In genomic region chr5:171494452-171495121, GRCh38 we compare ENCODE assay signal across 8 cellular contexts.
DNase-seq lines count a peak whose midpoint lies in the region; ATAC-seq and TF ChIP-seq lines count a peak whose summit lies in the region.

No MANE protein-coding gene starts in this region.

- H3K9ac ChIP-seq in PC-3 (ENCODE audit: low read length) (peak overlapping the region; percentile 28), fibroblast of lung (ENCODE audit: insufficient read depth, low read length) (peak overlapping the region; percentile 7)

- no peaks in the 10 kb centered on the region for H3K9me3 Mint-ChIP-seq in activated T-cell treated with anti-CD3 and anti-CD28 coated beads, Interleukin-2, amount 50 U/mL, for 4 hours
- no peaks in the 10 kb centered on the region for H3K9me3 Mint-ChIP-seq in stimulated activated naive CD8-positive, alpha-beta T cell treated with anti-CD3 and anti-CD28 coated beads, Interleukin-15, amount 100 ng/mL, for 72 hours

- H3K4me1 ChIP-seq in PC-3 (ENCODE audit: insufficient read depth, low read length) = peaks cover 21% of the 10 kb centered on the region
- H3K4me1 ChIP-seq in fibroblast of lung (ENCODE audit: control insufficient read depth, extremely low read depth, insufficient read depth, low read length) = peaks cover 14% of the 10 kb centered on the region

- POLR2A ChIA-PET in PC-3 (lab: Charles Lee; ENCODE audit: unreplicated experiment) = no interaction called here

- intact Hi-C loops in PC-3 (cut with micrococcal nuclease) = loop anchor here (2.0 kb wide), 1 partner anchor 26 kb away; no protein-coding TSS in a partner anchor
- intact Hi-C loops in head of caudate nucleus (cut with DNase I) = no loop called here

- no peaks in the 10 kb centered on the region for H4K20me1 ChIP-seq in PC-3 (ENCODE audit: low read length)
- no peaks in the 10 kb centered on the region for H4K20me1 ChIP-seq in fibroblast of lung (ENCODE audit: control insufficient read depth, extremely low read depth, insufficient read depth, low read length)

- H3K4me3 ChIP-seq in PC-3 (ENCODE audit: low read length) = peak overlapping the region; percentile 36; the same call in 1 of the 2 replicates
- peak overlapping the region in 1 of 4 experiments; percentile 0 for H3K4me3 ChIP-seq in fibroblast of lung (replicated peaks in 1 of 4; ENCODE audit: control extremely low read depth in 1 of 4, insufficient read depth in 1 of 4, low read depth in 3 of 4, low read length in 4 of 4)

- H3K27ac ChIP-seq in PC-3 (ENCODE audit: low read length) (peak overlapping the region; percentile 82), fibroblast of lung (ENCODE audit: insufficient read depth, low read length) (peak overlapping the region; percentile 78)

- H3F3A ChIP-seq in PC-3 (ENCODE audit: low read length, unreplicated experiment) = no peaks in the 10 kb centered on the region

- no peaks in the 10 kb centered on the region for H3K4me1 Mint-ChIP-seq in activated T-cell treated with anti-CD3 and anti-CD28 coated beads, Interleukin-2, amount 50 U/mL, for 4 hours (ENCODE audit: low read depth)
- no peaks in the 10 kb centered on the region for H3K4me1 Mint-ChIP-seq in stimulated activated naive CD8-positive, alpha-beta T cell treated with anti-CD3 and anti-CD28 coated beads, Interleukin-15, amount 100 ng/mL, for 72 hours

- H2AFZ ChIP-seq in PC-3 (ENCODE audit: low read length) = peak overlapping the region; percentile 81
- peak overlapping the region; percentile 78 for H2AFZ ChIP-seq in fibroblast of lung (ENCODE audit: low read length)

- CTCF ChIA-PET in PC-3 (lab: Charles Lee) = interaction anchor here (0.6 kb wide), 1 partner anchor 26 kb away, joined by 3 read pairs; no protein-coding TSS in a partner anchor

- no peaks in the 10 kb centered on the region for H3K9me2 ChIP-seq in PC-3 (replicated peaks; ENCODE audit: low read length)

- peak overlapping the region; percentile 67 for H3K4me2 ChIP-seq in PC-3 (ENCODE audit: low read length)
- peak overlapping the region; percentile 9 for H3K4me2 ChIP-seq in fibroblast of lung (ENCODE audit: extremely low read depth, insufficient read depth, low read length)

- no peak for TF ChIP-seq CTCF in PC-3 (conservative IDR thresholded peaks at IDR 0.05; ENCODE audit: low read depth, low read length)
- no peak for TF ChIP-seq CTCF in fibroblast of lung (conservative IDR thresholded peaks at IDR 0.05 in 1 of 2, IDR thresholded peaks at IDR 0.05 in 1 of 2; ENCODE audit: low read depth in 1 of 2, low read length in 2 of 2)
- no peak for TF ChIP-seq CTCF in omental fat pad (IDR thresholded peaks at IDR 0.05)

- H3K36me3 ChIP-seq in PC-3 (ENCODE audit: low read depth, low read length) (no peaks in the 10 kb centered on the region), fibroblast of lung (ENCODE audit: control insufficient read depth, insufficient read depth, low read length) (no peaks in the 10 kb centered on the region)

- DNase-seq in CMK (ENCODE audit: low read depth) = peak; percentile 20
- peak; percentile 64 for DNase-seq in PC-3
- DNase-seq in fibroblast of lung (ENCODE audit: low read depth in 2 of 2) = peak; percentile 81 to 94
- peak; percentile 40 for DNase-seq in omental fat pad (ENCODE audit: low spot score)
- DNase-seq in activated T-cell treated with anti-CD3 and anti-CD28 coated beads, Interleukin-2, amount 50 U/mL, for 4 hours = no peak
- DNase-seq in stimulated activated naive CD8-positive, alpha-beta T cell treated with anti-CD3 and anti-CD28 coated beads, Interleukin-15, amount 100 ng/mL, for 72 hours = no peak
- DNase-seq in head of caudate nucleus = no peak

- H3K36me3 Mint-ChIP-seq in activated T-cell treated with anti-CD3 and anti-CD28 coated beads, Interleukin-2, amount 50 U/mL, for 4 hours (ENCODE audit: insufficient read depth) = no peaks in the 10 kb centered on the region

- H3K9me3 ChIP-seq in PC-3 (ENCODE audit: low read length) (no peaks in the 10 kb centered on the region), fibroblast of lung (ENCODE audit: control insufficient read depth, insufficient read depth, low read depth, low read length) (no peaks in the 10 kb centered on the region)

- H3K79me2 ChIP-seq in PC-3 (ENCODE audit: low read length) = no peaks in the 10 kb centered on the region
- H3K79me2 ChIP-seq in fibroblast of lung (ENCODE audit: control insufficient read depth, insufficient read depth, low read length) = no peaks in the 10 kb centered on the region

- TSS peak; percentile 58 for BruUV-seq in PC-3 (replicated peaks; lab: Mats Ljungman, UMichigan)

- ATAC-seq in PC-3 (peak; percentile 81), omental fat pad (ENCODE audit: low FRiP score) (peak; percentile 94), GM21825 (IDR thresholded peaks at IDR 0.05; ENCODE audit: unreplicated experiment) (no peak)
- no peak for ATAC-seq in activated T-cell treated with anti-CD3 and anti-CD28 coated beads, Interleukin-2, amount 50 U/mL, for 4 hours
- ATAC-seq in stimulated activated naive CD8-positive, alpha-beta T cell treated with anti-CD3 and anti-CD28 coated beads, Interleukin-15, amount 100 ng/mL, for 72 hours = no peak

- H3K27me3 Mint-ChIP-seq in activated T-cell treated with anti-CD3 and anti-CD28 coated beads, Interleukin-2, amount 50 U/mL, for 4 hours (ENCODE audit: low read depth) = peaks cover 2% of the 10 kb centered on the region
- H3K27me3 Mint-ChIP-seq in stimulated activated naive CD8-positive, alpha-beta T cell treated with anti-CD3 and anti-CD28 coated beads, Interleukin-15, amount 100 ng/mL, for 72 hours = peaks cover 9% of the 10 kb centered on the region

- H3K27me3 ChIP-seq in PC-3 (ENCODE audit: low read length) = peaks cover 7% of the 10 kb centered on the region; the same call in 1 of the 2 replicates
- no peaks in the 10 kb centered on the region for H3K27me3 ChIP-seq in fibroblast of lung (ENCODE audit: control insufficient read depth, insufficient read depth, low read length)

- H3K27ac Mint-ChIP-seq in stimulated activated naive CD8-positive, alpha-beta T cell treated with anti-CD3 and anti-CD28 coated beads, Interleukin-15, amount 100 ng/mL, for 72 hours = no peak overlapping the region

- no peak overlapping the region for H3K4me3 Mint-ChIP-seq in activated T-cell treated with anti-CD3 and anti-CD28 coated beads, Interleukin-2, amount 50 U/mL, for 4 hours
- H3K4me3 Mint-ChIP-seq in stimulated activated naive CD8-positive, alpha-beta T cell treated with anti-CD3 and anti-CD28 coated beads, Interleukin-15, amount 100 ng/mL, for 72 hours = no peak overlapping the region

Comparison
In these comparisons a context has a peak if more than half of its experiments do, and no peak if none do; other contexts are left out.
1. DNase-seq: peak in CMK (single experiment), PC-3 (single experiment), fibroblast of lung (2 of 2) and omental fat pad (single experiment); none in activated T-cell treated with anti-CD3 and anti-CD28 coated beads, Interleukin-2, amount 50 U/mL, for 4 hours (single experiment), stimulated activated naive CD8-positive, alpha-beta T cell treated with anti-CD3 and anti-CD28 coated beads, Interleukin-15, amount 100 ng/mL, for 72 hours (0 of 2) and head of caudate nucleus (0 of 42).
2. ATAC-seq: peak in PC-3 (single experiment) and omental fat pad (single experiment); none in activated T-cell treated with anti-CD3 and anti-CD28 coated beads, Interleukin-2, amount 50 U/mL, for 4 hours (0 of 2), stimulated activated naive CD8-positive, alpha-beta T cell treated with anti-CD3 and anti-CD28 coated beads, Interleukin-15, amount 100 ng/mL, for 72 hours (single experiment) and GM21825 (single experiment).